Comparison of ENCODE assay signal across 8 cellular contexts in the genomic region with DNA sequence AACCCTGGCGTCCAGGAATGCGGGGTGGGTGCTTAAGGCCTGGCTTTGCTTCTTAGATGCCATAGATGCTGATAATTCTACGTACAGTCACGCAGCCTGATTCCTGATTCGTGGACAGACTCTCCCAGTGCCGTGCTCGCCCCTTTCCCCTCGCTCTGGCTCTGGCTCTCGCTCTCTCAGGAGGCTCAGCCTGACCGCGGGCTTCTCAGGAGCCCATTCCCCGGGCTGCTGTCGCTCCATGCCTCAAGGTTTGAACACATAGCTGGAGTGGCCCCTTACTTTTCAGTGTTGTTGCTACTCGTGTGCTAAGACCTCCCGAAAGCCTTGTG. TPM values are rescaled to one million over a fixed set of nuclear protein-coding genes. Genes with fewer than 3 reads are reported as not detected.
DNase-seq lines count a peak whose midpoint lies in the region; ATAC-seq and TF ChIP-seq lines count a peak whose summit lies in the region.

No MANE protein-coding gene starts in this region.

- H3K27ac ChIP-seq in heart left ventricle = peak overlapping the region in 10 of 12 donors; percentile 18 to 81 (median 61)
- H3K27ac ChIP-seq in psoas muscle = no peak overlapping the region

- H3K27ac Mint-ChIP-seq in activated CD4-positive, alpha-beta memory T cell treated with anti-CD3 and anti-CD28 coated beads, Interleukin-2, amount 10 ng/mL, durations not matched to agents 7 days and 5 days = peak overlapping the region; percentile 87

- H3K4me3 Mint-ChIP-seq in activated CD4-positive, alpha-beta memory T cell treated with anti-CD3 and anti-CD28 coated beads, Interleukin-2, amount 10 ng/mL, durations not matched to agents 7 days and 5 days = peak overlapping the region; percentile 87

- H3K9me3 Mint-ChIP-seq in activated CD4-positive, alpha-beta memory T cell treated with anti-CD3 and anti-CD28 coated beads, Interleukin-2, amount 10 ng/mL, durations not matched to agents 7 days and 5 days = no peaks in the 10 kb centered on the region

- no peaks in the 10 kb centered on the region for H3K4me1 ChIP-seq in heart left ventricle
- H3K4me1 ChIP-seq in psoas muscle = no peaks in the 10 kb centered on the region

- 1 to 33% (median 16%) methylated on average over 15 of the region's 15 CpGs for WGBS in heart left ventricle, 4 donors
- WGBS in psoas muscle, 3 donors = 1 to 25% (median 1%) methylated on average over 15 of the region's 15 CpGs

- H3K27me3 Mint-ChIP-seq in activated CD4-positive, alpha-beta memory T cell treated with anti-CD3 and anti-CD28 coated beads, Interleukin-2, amount 10 ng/mL, durations not matched to agents 7 days and 5 days = no peaks in the 10 kb centered on the region

- CTCF ChIA-PET in activated CD4-positive, alpha-beta memory T cell treated with anti-CD3 and anti-CD28 coated beads, Interleukin-2, amount 10 ng/mL, durations not matched to agents 7 days and 5 days (lab: Charles Lee) = interaction anchor here (1.1 to 1.8 kb wide), 2 partner anchors 11 to 416 kb away, joined by 3 to 6 read pairs; no protein-coding TSS in a partner anchor

- no peaks in the 10 kb centered on the region for H3K36me3 Mint-ChIP-seq in activated CD4-positive, alpha-beta memory T cell treated with anti-CD3 and anti-CD28 coated beads, Interleukin-2, amount 10 ng/mL, durations not matched to agents 7 days and 5 days (ENCODE audit: low read depth)

- H3K4me3 ChIP-seq in heart left ventricle (peak overlapping the region; percentile 8 to 65 (median 54)), psoas muscle (peak overlapping the region; percentile 59)

- H3K36me3 ChIP-seq in heart left ventricle (no peaks in the 10 kb centered on the region), psoas muscle (ENCODE audit: insufficient read depth in 1 of 2, low read depth in 1 of 2) (no peaks in the 10 kb centered on the region)

- DNase-seq in CD1c-positive myeloid dendritic cell (ENCODE audit: extremely low spot score) = peak; percentile 4
- no peak for DNase-seq in activated CD4-positive, alpha-beta memory T cell treated with anti-CD3 and anti-CD28 coated beads, Interleukin-2, amount 10 ng/mL, durations not matched to agents 7 days and 5 days
- peak in 2 of 5 donors; percentile 14 to 22 for DNase-seq in heart left ventricle
- DNase-seq in psoas muscle = peak; percentile 16 to 43
- DNase-seq in SHP77 treated with DMSO at 0.1 percent for 48 hours (lab: John Stamatoyannopoulos, UW) = no peak
- DNase-seq in putamen (ENCODE audit: low spot score) = no peak

- no peak for TF ChIP-seq POLR2A in heart left ventricle (IDR thresholded peaks at IDR 0.05)

- H3K9me3 ChIP-seq in heart left ventricle (no peaks in the 10 kb centered on the region), psoas muscle (no peaks in the 10 kb centered on the region)

- peaks cover 0 to 31% (median 0%) of the 10 kb centered on the region in 9 donors for H3K27me3 ChIP-seq in heart left ventricle
- H3K27me3 ChIP-seq in psoas muscle (ENCODE audit: insufficient read depth in 3 of 3, low read length in 2 of 3) = peaks cover 0 to 44% (median 3%) of the 10 kb centered on the region in 3 donors

- ATAC-seq in GM18909 (IDR thresholded peaks at IDR 0.05; ENCODE audit: poor library complexity, unreplicated experiment) (peak; percentile 39), HG03196 (IDR thresholded peaks at IDR 0.05; ENCODE audit: unreplicated experiment) (peak; percentile 36), heart left ventricle (peak in 3 of 4 donors; percentile 50 to 73 (median 58)), psoas muscle (peak in 2 of 4 donors; percentile 44 to 54)

- H3K4me1 Mint-ChIP-seq in activated CD4-positive, alpha-beta memory T cell treated with anti-CD3 and anti-CD28 coated beads, Interleukin-2, amount 10 ng/mL, durations not matched to agents 7 days and 5 days = peaks cover 10% of the 10 kb centered on the region

- TF ChIP-seq CTCF in heart left ventricle (IDR thresholded peaks at IDR 0.05) = no peak
- TF ChIP-seq CTCF in psoas muscle (IDR thresholded peaks at IDR 0.05) = no peak

- POLR2A ChIA-PET in activated CD4-positive, alpha-beta memory T cell treated with anti-CD3 and anti-CD28 coated beads, Interleukin-2, amount 10 ng/mL, durations not matched to agents 7 days and 5 days (lab: Charles Lee) = interaction anchor here (0.8 to 1.6 kb wide), 3 partner anchors 60 to 1281 kb away, joined by 4 to 7 read pairs (median 5); a partner anchor contains a TSS

- intact Hi-C loops in heart left ventricle (cut with DNase I) = no loop called here
- intact Hi-C loops in psoas muscle (cut with DNase I) = no loop called here

RNA-seq across cellular contexts. Expression of gene ZC3H12B, which starts 0.8 kb away (rescaled TPM):
- 1 to 10 TPM; 1.3 TPM for total RNA-seq in activated CD4-positive, alpha-beta memory T cell treated with anti-CD3 and anti-CD28 coated beads, Interleukin-2, amount 10 ng/mL, durations not matched to agents 7 days and 5 days
- total RNA-seq in heart left ventricle (1 to 10 TPM in 1 of 9 donors, under 1 TPM in 8; 0.21 to 1.1 (median 0.47) TPM), psoas muscle (under 1 TPM; 0.04 to 0.60 (median 0.08) TPM)
- polyA plus RNA-seq in heart left ventricle (under 1 TPM; 0.04 to 0.11 TPM), psoas muscle (under 1 TPM; under 0.01 to 0.05 (median 0.01) TPM)

RNA-seq across cellular contexts. Expression of gene ZC4H2, which starts 59.2 kb away (rescaled TPM):
- total RNA-seq in activated CD4-positive, alpha-beta memory T cell treated with anti-CD3 and anti-CD28 coated beads, Interleukin-2, amount 10 ng/mL, durations not matched to agents 7 days and 5 days = 10 to 100 TPM; 11.0 to 13.1 TPM
- total RNA-seq in heart left ventricle (10 to 100 TPM in 1 of 9 donors, 1 to 10 TPM in 8; 4.1 to 11.6 (median 6.5) TPM), psoas muscle (1 to 10 TPM; 1.3 to 3.6 (median 1.7) TPM)
- polyA plus RNA-seq in heart left ventricle (1 to 10 TPM; 1.8 to 6.5 TPM), psoas muscle (1 to 10 TPM; 1.5 to 4.3 (median 1.7) TPM)

Comparison
In these comparisons a context has a peak if more than half of its experiments do, and no peak if none do; other contexts are left out.
1. DNase-seq: peak in CD1c-positive myeloid dendritic cell (single experiment) and psoas muscle (2 of 2); none in activated CD4-positive, alpha-beta memory T cell treated with anti-CD3 and anti-CD28 coated beads, Interleukin-2, amount 10 ng/mL, durations not matched to agents 7 days and 5 days (single experiment), SHP77 treated with DMSO at 0.1 percent for 48 hours (single experiment) and putamen (single experiment).